ENCODE assay signal across 20 cellular contexts in genomic region chr18:24482826-24483225, GRCh38. TPM values are rescaled to one million over a fixed set of nuclear protein-coding genes. Genes with fewer than 3 reads are reported as not detected.
DNase-seq lines count a peak whose midpoint lies in the region; ATAC-seq and TF ChIP-seq lines count a peak whose summit lies in the region.
"Had no signal": no experiment of that assay in that cellular context is flagged by ENCODE, and none has a peak within 500 bp of the region (broad histone marks: within the 10 kb centered on the region; RNA-seq: fewer than 3 reads in every experiment).

No MANE protein-coding gene starts in this region.

- H3F3A ChIP-seq in neural progenitor cell (ENCODE audit: low read depth) = no peaks in the 10 kb centered on the region

- no peak overlapping the region for H3K4me3 ChIP-seq in neural progenitor cell

- H3K27ac ChIP-seq in neural progenitor cell = no peak overlapping the region

- ATAC-seq in HG02938 (IDR thresholded peaks at IDR 0.05; ENCODE audit: unreplicated experiment) = no peak
- ATAC-seq: HCT116, HepG2 had no signal

- no peaks in the 10 kb centered on the region for H3K36me3 ChIP-seq in neural progenitor cell
- H3K36me3 ChIP-seq: BE2C had no signal

- H3K4me3 Mint-ChIP-seq in neural progenitor cell = peak overlapping the region; percentile 59
- H3K4me3 Mint-ChIP-seq: CD14-positive monocyte; CD4-positive, alpha-beta memory T cell; HFFc6; IgD-negative memory B cell had no signal

- H3K9ac ChIP-seq in neural progenitor cell = no peak overlapping the region

- H4K20me1 ChIP-seq in neural progenitor cell (ENCODE audit: low read depth) = no peaks in the 10 kb centered on the region

- H3K79me2 ChIP-seq in neural progenitor cell (ENCODE audit: low read depth) = no peaks in the 10 kb centered on the region

- DNase-seq in NCI-H2171 (lab: John Stamatoyannopoulos, UW) = peak; percentile 67
- DNase-seq in NCI-H524 treated with DMSO at 0.1 percent for 48 hours (lab: John Stamatoyannopoulos, UW) = peak; percentile 47
- DNase-seq in neural progenitor cell (ENCODE audit: low spot score) = no peak
- DNase-seq in NCI-H2227 (lab: John Stamatoyannopoulos, UW; ENCODE audit: unreplicated experiment) = no peak
- no peak for DNase-seq in activated naive CD4-positive, alpha-beta T cell treated with Interleukin-2 at 50 U/mL for 16 hours
- DNase-seq in hepatic stellate cell (ENCODE audit: low spot score) = no peak
- DNase-seq: ACHN; BE2C; Calu3; CD4-positive, alpha-beta memory T cell; DMS79 treated with DMSO at 0.1 percent for 48 hours; GF-D8; GOT3; H7; HFFc6 had no signal

- no peak overlapping the region for H3K27ac Mint-ChIP-seq in neural progenitor cell
- H3K27ac Mint-ChIP-seq: CD14-positive monocyte; CD4-positive, alpha-beta memory T cell; HFFc6; IgD-negative memory B cell had no signal

- H3K4me2 ChIP-seq in neural progenitor cell = no peak overlapping the region

- H3K4me1 ChIP-seq in neural progenitor cell = no peaks in the 10 kb centered on the region
- H3K4me1 ChIP-seq: BE2C had no signal

- no peaks in the 10 kb centered on the region for H3K27me3 Mint-ChIP-seq in neural progenitor cell (ENCODE audit: insufficient read depth, low read depth)

- no peak for TF ChIP-seq CTCF in neural progenitor cell (IDR thresholded peaks at IDR 0.05)

- no peaks in the 10 kb centered on the region for H3K9me3 Mint-ChIP-seq in neural progenitor cell
- H3K9me3 Mint-ChIP-seq: HFFc6 had no signal

- no peaks in the 10 kb centered on the region for H3K9me3 ChIP-seq in neural progenitor cell (ENCODE audit: low read depth)
- H3K9me3 ChIP-seq: BE2C had no signal

- H3K4me1 Mint-ChIP-seq in neural progenitor cell = peaks cover 9% of the 10 kb centered on the region

- no peaks in the 10 kb centered on the region for H3K27me3 ChIP-seq in neural progenitor cell
- H3K27me3 ChIP-seq: BE2C had no signal

- no peaks in the 10 kb centered on the region for H3K36me3 Mint-ChIP-seq in neural progenitor cell
- H3K36me3 Mint-ChIP-seq: CD4-positive, alpha-beta memory T cell had no signal

- no peak overlapping the region for H2AFZ ChIP-seq in neural progenitor cell (replicated peaks)

RNA-seq across cellular contexts. Expression of gene HRH4, which starts 22.4 kb away (rescaled TPM):
- total RNA-seq in neural progenitor cell (ENCODE audit: low replicate concordance) = 0.13 TPM in 1 of 2 replicates, not detected in the other
- total RNA-seq: H7, HepG2, HFFc6 had no signal

RNA-seq across cellular contexts. Expression of gene IMPACT, which starts 56.4 kb away (rescaled TPM):
- 41.6 and 66.5 TPM in 2 replicates for total RNA-seq in neural progenitor cell (ENCODE audit: low replicate concordance)

Comparison
In these comparisons a context has a peak if more than half of its experiments do, and no peak if none do; other contexts are left out.
1. DNase-seq: peak in NCI-H2171 (single experiment) and NCI-H524 treated with DMSO at 0.1 percent for 48 hours (single experiment); none in neural progenitor cell (single experiment), NCI-H2227 (single experiment), activated naive CD4-positive, alpha-beta T cell treated with Interleukin-2 at 50 U/mL for 16 hours (single experiment) and hepatic stellate cell (single experiment).